8 cellular contexts compared by ENCODE assay signal in the genomic region with DNA sequence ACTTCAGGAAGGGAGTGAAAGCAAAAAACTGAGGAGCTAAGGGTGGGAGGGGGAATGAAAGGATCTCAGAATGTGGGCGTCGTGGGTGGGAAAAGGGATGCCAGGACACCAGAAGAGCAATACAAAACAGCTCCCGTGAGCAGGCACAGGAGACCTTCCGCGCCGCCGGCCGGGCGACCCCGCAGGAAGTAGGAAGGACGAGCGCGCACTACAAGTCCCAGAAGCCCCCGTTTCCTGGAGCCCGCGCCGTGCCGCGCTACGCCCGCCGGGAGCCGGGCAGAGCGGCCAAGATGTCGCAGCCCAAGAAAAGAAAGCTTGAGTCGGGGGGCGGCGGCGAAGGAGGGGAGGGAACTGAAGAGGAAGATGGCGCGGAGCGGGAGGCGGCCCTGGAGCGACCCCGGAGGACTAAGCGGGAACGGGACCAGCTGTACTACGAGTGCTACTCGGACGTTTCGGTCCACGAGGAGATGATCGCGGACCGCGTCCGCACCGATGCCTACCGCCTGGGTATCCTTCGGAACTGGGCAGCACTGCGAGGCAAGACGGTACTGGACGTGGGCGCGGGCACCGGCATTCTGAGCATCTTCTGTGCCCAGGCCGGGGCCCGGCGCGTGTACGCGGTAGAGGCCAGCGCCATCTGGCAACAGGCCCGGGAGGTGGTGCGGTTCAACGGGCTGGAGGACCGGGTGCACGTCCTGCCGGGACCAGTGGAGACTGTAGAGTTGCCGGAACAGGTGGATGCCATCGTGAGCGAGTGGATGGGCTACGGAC. TPM values are rescaled to one million over a fixed set of nuclear protein-coding genes. Genes with fewer than 3 reads are reported as not detected.
DNase-seq lines count a peak whose midpoint lies in the region; ATAC-seq and TF ChIP-seq lines count a peak whose summit lies in the region.

A gene (plus strand): TSS at position 249 of the 771 bp plus-strand sequence. CDS start 42 bp downstream, at position 291.

- TF ChIP-seq EP300 in neural cell (conservative IDR thresholded peaks at IDR 0.05; ENCODE audit: poor library complexity, severe bottlenecking), result peak; percentile 48

- peak within 1 kb of the TSS; percentile 98 to 100 for H3K27ac Mint-ChIP-seq in stimulated activated naive CD8-positive, alpha-beta T cell treated with anti-CD3 and anti-CD28 coated beads, Interleukin-15, amount 100 ng/mL, for 72 hours

- TF ChIP-seq RAD21 in neural cell (conservative IDR thresholded peaks at IDR 0.05), result peak; percentile 62

- H3K27me3 ChIP-seq in GM23248 (replicated peaks; ENCODE audit: insufficient read depth), result no peaks in the 10 kb centered on the region
- H3K27me3 ChIP-seq in neural cell (ENCODE audit: insufficient read depth, low read depth, low read length), result no peaks in the 10 kb centered on the region

- 1 to 2% methylated on average over 68 to 69 of the region's 73 CpGs for WGBS in GM23248 (ENCODE audit: low coverage in 1 of 2, low lambda C conversion rate in 2 of 2, missing lambda C conversion rate in 2 of 2), 2 experiments

- peak within 1 kb of the TSS; percentile 75 for H3K9ac ChIP-seq in GM23248
- peak within 1 kb of the TSS; percentile 89 for H3K9ac ChIP-seq in neural cell (ENCODE audit: low read length)

- peak within 1 kb of the TSS; percentile 95 for H3K4me3 Mint-ChIP-seq in stimulated activated naive CD8-positive, alpha-beta T cell treated with anti-CD3 and anti-CD28 coated beads, Interleukin-15, amount 100 ng/mL, for 72 hours

- H3K4me1 Mint-ChIP-seq in stimulated activated naive CD8-positive, alpha-beta T cell treated with anti-CD3 and anti-CD28 coated beads, Interleukin-15, amount 100 ng/mL, for 72 hours, result peaks cover 30% of the 10 kb centered on the region

- peaks cover 7% of the 10 kb centered on the region; the same call in 1 of the 2 replicates for H3K4me1 ChIP-seq in GM23248 (ENCODE audit: insufficient read depth)

- peak within 1 kb of the TSS; percentile 81 for H3K4me2 ChIP-seq in GM23248 (ENCODE audit: unreplicated experiment)
- peak within 1 kb of the TSS; percentile 72 for H3K4me2 ChIP-seq in neural cell (ENCODE audit: low read length)

- no peaks in the 10 kb centered on the region for H3K9me3 ChIP-seq in GM23248 (ENCODE audit: low read depth)
- no peaks in the 10 kb centered on the region for H3K9me3 ChIP-seq in neural cell (ENCODE audit: low read length)

- no peaks in the 10 kb centered on the region for H3K9me2 ChIP-seq in GM23248 (ENCODE audit: insufficient read depth)
- no peaks in the 10 kb centered on the region for H3K9me2 ChIP-seq in neural cell (ENCODE audit: insufficient read depth, low read length)

- DNase-seq in Daoy (ENCODE audit: low read depth) (peak; percentile 89), GM23248 (peak; percentile 82), LHCN-M2 (ENCODE audit: low read depth) (peak; percentile 75), fibroblast of the conjunctiva (ENCODE audit: low read depth) (peak; percentile 59)
- peak; percentile 69 for DNase-seq in activated effector memory CD4-positive, alpha-beta T cell treated with Interleukin-2 at 50 U/mL for 16 hours
- DNase-seq in stimulated activated naive CD8-positive, alpha-beta T cell treated with anti-CD3 and anti-CD28 coated beads, Interleukin-15, amount 100 ng/mL, for 72 hours, result peak; percentile 70 to 84

- H3K27ac ChIP-seq in GM23248, result no peak within 1 kb of the TSS
- H3K27ac ChIP-seq in neural cell (ENCODE audit: low read length), result peak within 1 kb of the TSS; percentile 86

- H2AFZ ChIP-seq in GM23248 (peak within 1 kb of the TSS; percentile 97), neural cell (ENCODE audit: low read depth, low read length) (peak within 1 kb of the TSS; percentile 97)

- H3K27me3 Mint-ChIP-seq in stimulated activated naive CD8-positive, alpha-beta T cell treated with anti-CD3 and anti-CD28 coated beads, Interleukin-15, amount 100 ng/mL, for 72 hours, result no peaks in the 10 kb centered on the region

- H4K20me1 ChIP-seq in GM23248 (ENCODE audit: insufficient read depth), result no peaks in the 10 kb centered on the region
- no peaks in the 10 kb centered on the region for H4K20me1 ChIP-seq in neural cell (ENCODE audit: insufficient read depth)

- peak; percentile 92 for ATAC-seq in stimulated activated naive CD8-positive, alpha-beta T cell treated with anti-CD3 and anti-CD28 coated beads, Interleukin-15, amount 100 ng/mL, for 72 hours

- peaks cover 26% of the 10 kb centered on the region for H3K79me2 ChIP-seq in GM23248 (ENCODE audit: insufficient read depth)
- peaks cover 14% of the 10 kb centered on the region for H3K79me2 ChIP-seq in neural cell (replicated peaks; ENCODE audit: insufficient read depth, low read length)

- peak; percentile 77 for TF ChIP-seq POLR2A in Raji (IDR thresholded peaks at IDR 0.05; ENCODE audit: insufficient read depth, low read depth, low read length)

- H3F3A ChIP-seq in GM23248 (ENCODE audit: insufficient read depth), result no peaks in the 10 kb centered on the region
- H3F3A ChIP-seq in neural cell (ENCODE audit: insufficient read depth, low read length, poor library complexity, severe bottlenecking), result no peaks in the 10 kb centered on the region

- H3K36me3 ChIP-seq in GM23248 (ENCODE audit: low read depth) (no peaks in the 10 kb centered on the region), neural cell (ENCODE audit: insufficient read depth, low read length) (peaks cover 4% of the 10 kb centered on the region)

- in situ Hi-C loops in GM23248 (cut with MboI), result no loop called here

- TF ChIP-seq CTCF in neural cell (IDR thresholded peaks at IDR 0.05; ENCODE audit: poor library complexity, severe bottlenecking), result peak; percentile 59

- H3K9me3 Mint-ChIP-seq in stimulated activated naive CD8-positive, alpha-beta T cell treated with anti-CD3 and anti-CD28 coated beads, Interleukin-15, amount 100 ng/mL, for 72 hours, result no peaks in the 10 kb centered on the region

- peak within 1 kb of the TSS; percentile 91 for H3K4me3 ChIP-seq in GM23248
- peak within 1 kb of the TSS; percentile 77 for H3K4me3 ChIP-seq in neural cell (ENCODE audit: low read length)

TF ChIP-seq in neural cell, 6 proteins besides CTCF, POLR2A, EP300 and RAD21:
- TF ChIP-seq SMC3 (conservative IDR thresholded peaks at IDR 0.05; ENCODE audit: poor library complexity), result peak; percentile 67
- peak; percentile 83 for TF ChIP-seq TAF1 (IDR thresholded peaks at IDR 0.05; ENCODE audit: low read depth)
- TF ChIP-seq, protein P1, sequence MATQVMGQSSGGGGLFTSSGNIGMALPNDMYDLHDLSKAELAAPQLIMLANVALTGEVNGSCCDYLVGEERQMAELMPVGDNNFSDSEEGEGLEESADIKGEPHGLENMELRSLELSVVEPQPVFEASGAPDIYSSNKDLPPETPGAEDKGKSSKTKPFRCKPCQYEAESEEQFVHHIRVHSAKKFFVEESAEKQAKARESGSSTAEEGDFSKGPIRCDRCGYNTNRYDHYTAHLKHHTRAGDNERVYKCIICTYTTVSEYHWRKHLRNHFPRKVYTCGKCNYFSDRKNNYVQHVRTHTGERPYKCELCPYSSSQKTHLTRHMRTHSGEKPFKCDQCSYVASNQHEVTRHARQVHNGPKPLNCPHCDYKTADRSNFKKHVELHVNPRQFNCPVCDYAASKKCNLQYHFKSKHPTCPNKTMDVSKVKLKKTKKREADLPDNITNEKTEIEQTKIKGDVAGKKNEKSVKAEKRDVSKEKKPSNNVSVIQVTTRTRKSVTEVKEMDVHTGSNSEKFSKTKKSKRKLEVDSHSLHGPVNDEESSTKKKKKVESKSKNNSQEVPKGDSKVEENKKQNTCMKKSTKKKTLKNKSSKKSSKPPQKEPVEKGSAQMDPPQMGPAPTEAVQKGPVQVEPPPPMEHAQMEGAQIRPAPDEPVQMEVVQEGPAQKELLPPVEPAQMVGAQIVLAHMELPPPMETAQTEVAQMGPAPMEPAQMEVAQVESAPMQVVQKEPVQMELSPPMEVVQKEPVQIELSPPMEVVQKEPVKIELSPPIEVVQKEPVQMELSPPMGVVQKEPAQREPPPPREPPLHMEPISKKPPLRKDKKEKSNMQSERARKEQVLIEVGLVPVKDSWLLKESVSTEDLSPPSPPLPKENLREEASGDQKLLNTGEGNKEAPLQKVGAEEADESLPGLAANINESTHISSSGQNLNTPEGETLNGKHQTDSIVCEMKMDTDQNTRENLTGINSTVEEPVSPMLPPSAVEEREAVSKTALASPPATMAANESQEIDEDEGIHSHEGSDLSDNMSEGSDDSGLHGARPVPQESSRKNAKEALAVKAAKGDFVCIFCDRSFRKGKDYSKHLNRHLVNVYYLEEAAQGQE (IDR thresholded peaks at IDR 0.05; ENCODE audit: borderline replicate concordance), result peak; percentile 76
- peak; percentile 74 for TF ChIP-seq MXI1 (conservative IDR thresholded peaks at IDR 0.05; ENCODE audit: poor library complexity, severe bottlenecking)
- TF ChIP-seq POLR2AphosphoS5 (IDR thresholded peaks at IDR 0.05), result peak; percentile 83
- TF ChIP-seq EZH2 (IDR thresholded peaks at IDR 0.05; ENCODE audit: borderline replicate concordance, insufficient read depth, low read length, poor library complexity, severe bottlenecking), result no peak

RNA-seq across cellular contexts. Expression of the gene that starts here (rescaled TPM):
- 35.3 and 38.4 TPM in 2 replicates for total RNA-seq in Daoy (2014; rRNA removed; shearing (Covaris generic))
- total RNA-seq in GM23248 (2014; rRNA removed; shearing (Covaris generic)), result 17.8 and 25.9 TPM in 2 replicates
- polyA plus RNA-seq in GM23248 (2016; fragmentation: Nextera tagmentation; extraction: Ambion mirVana) (24.0 and 25.9 TPM in 2 replicates), neural cell (19.0 and 19.1 TPM in 2 replicates)
- 16.5 and 20.9 TPM in 2 replicates for total RNA-seq in LHCN-M2 (2014; rRNA removed)
- 9.3 TPM for polyA plus RNA-seq in LHCN-M2 (2012)
- polyA minus RNA-seq in neural cell, result 27.5 and 30.2 TPM in 2 replicates
